Comparison of ENCODE assay signal across 17 cellular contexts in the genomic region with DNA sequence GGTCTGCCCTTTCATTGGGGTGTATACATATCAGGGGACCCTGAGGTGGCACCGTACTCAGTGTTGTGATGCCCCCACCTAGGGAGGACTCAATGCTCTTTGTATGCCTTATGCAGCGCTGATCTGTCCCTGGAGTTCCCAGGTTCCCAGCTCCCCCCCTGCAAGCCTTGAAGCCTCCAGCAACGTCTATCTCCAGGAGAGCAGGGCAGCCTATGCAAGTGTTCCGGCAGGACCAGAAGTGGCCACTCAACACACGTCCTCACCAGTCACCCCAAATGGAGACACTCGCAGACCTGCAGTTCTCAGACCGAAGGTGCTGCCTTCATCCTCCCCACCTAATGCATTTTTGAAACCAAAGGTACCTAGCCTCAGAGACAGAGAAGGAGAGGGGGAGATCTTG. TPM values are rescaled to one million over a fixed set of nuclear protein-coding genes. Genes with fewer than 3 reads are reported as not detected.
DNase-seq lines count a peak whose midpoint lies in the region; ATAC-seq and TF ChIP-seq lines count a peak whose summit lies in the region.
"Had no signal": no experiment of that assay in that cellular context is flagged by ENCODE, and none has a peak within 500 bp of the region (broad histone marks: within the 10 kb centered on the region; RNA-seq: fewer than 3 reads in every experiment).

No MANE protein-coding gene starts in this region.

- no peak overlapping the region for H3K4me3 ChIP-seq in dorsolateral prefrontal cortex
- H3K4me3 ChIP-seq in CD8-positive, alpha-beta T cell (ENCODE audit: low read depth, low read length): no peak overlapping the region
- H3K4me3 ChIP-seq: A549; BLaER1 treated with 17β-estradiol and CSF1 and Interleukin-3, amounts not matched to agents 10 nM and 100 nM had no signal

- DNase-seq in chondrocyte (ENCODE audit: low spot score) (peak; percentile 42), dorsolateral prefrontal cortex (no peak), NCI-H2107 treated with DMSO at 0.1 percent for 48 hours (lab: John Stamatoyannopoulos, UW; ENCODE audit: unreplicated experiment) (no peak), COLO668 (lab: John Stamatoyannopoulos, UW; ENCODE audit: unreplicated experiment) (no peak)
- DNase-seq in CD8-positive, alpha-beta T cell: no peak
- DNase-seq: 8988T; AML-193; Caco-2; Calu3; CD4-positive, alpha-beta T cell; CD8-positive, alpha-beta memory T cell; DMS79 treated with DMSO at 0.1 percent for 48 hours; GF-D8 had no signal

- no peaks in the 10 kb centered on the region for H3K36me3 Mint-ChIP-seq in chondrocyte (ENCODE audit: low read depth)
- no peaks in the 10 kb centered on the region for H3K36me3 Mint-ChIP-seq in CD8-positive, alpha-beta T cell
- H3K36me3 Mint-ChIP-seq: CD8-positive, alpha-beta memory T cell had no signal

- H3K4me3 Mint-ChIP-seq in chondrocyte (ENCODE audit: unreplicated experiment): no peak overlapping the region
- H3K4me3 Mint-ChIP-seq in CD8-positive, alpha-beta T cell: no peak overlapping the region
- H3K4me3 Mint-ChIP-seq: B cell; CD4-positive, alpha-beta T cell; CD8-positive, alpha-beta memory T cell had no signal

- no peak for ATAC-seq in CD8-positive, alpha-beta T cell
- ATAC-seq: A549 had no signal

- H3K27ac ChIP-seq in dorsolateral prefrontal cortex: peak overlapping the region in 32 of 59 donors; percentile 2 to 89 (median 76)
- H3K27ac ChIP-seq in CD8-positive, alpha-beta T cell (ENCODE audit: low read depth, low read length): no peak overlapping the region
- H3K27ac ChIP-seq: A549; BLaER1 treated with 17β-estradiol and CSF1 and Interleukin-3, amounts not matched to agents 10 nM and 100 nM; C4-2B had no signal

- TF ChIP-seq CTCF in chondrocyte (IDR thresholded peaks at IDR 0.05): no peak
- TF ChIP-seq CTCF in dorsolateral prefrontal cortex (IDR thresholded peaks at IDR 0.05 in 54 of 56, conservative IDR thresholded peaks at IDR 0.05 in 2 of 56; ENCODE audit: low read depth in 1 of 56, partially characterized antibody in 56 of 56): no peak
- no peak for TF ChIP-seq CTCF in CD8-positive, alpha-beta T cell (IDR thresholded peaks at IDR 0.05)

- H3K9me3 Mint-ChIP-seq in chondrocyte (ENCODE audit: low read depth): no peaks in the 10 kb centered on the region
- no peaks in the 10 kb centered on the region for H3K9me3 Mint-ChIP-seq in CD8-positive, alpha-beta T cell
- H3K9me3 Mint-ChIP-seq: CD4-positive, alpha-beta T cell; CD8-positive, alpha-beta memory T cell had no signal

- H3K4me1 Mint-ChIP-seq in chondrocyte (ENCODE audit: low read depth): peaks cover 7% of the 10 kb centered on the region
- no peaks in the 10 kb centered on the region for H3K4me1 Mint-ChIP-seq in CD8-positive, alpha-beta T cell (ENCODE audit: low read depth)
- H3K4me1 Mint-ChIP-seq: B cell; CD8-positive, alpha-beta memory T cell had no signal

- no peaks in the 10 kb centered on the region for H3K36me3 ChIP-seq in CD8-positive, alpha-beta T cell (ENCODE audit: insufficient read depth, low read length)
- H3K36me3 ChIP-seq: BLaER1 treated with 17β-estradiol and CSF1 and Interleukin-3, amounts not matched to agents 10 nM and 100 nM had no signal

- peaks cover 38% of the 10 kb centered on the region for H3K27me3 Mint-ChIP-seq in chondrocyte (ENCODE audit: low read depth)
- H3K27me3 Mint-ChIP-seq in CD8-positive, alpha-beta T cell (ENCODE audit: low read depth): peaks cover 2% of the 10 kb centered on the region

- no peaks in the 10 kb centered on the region for H3K27me3 ChIP-seq in dorsolateral prefrontal cortex
- no peaks in the 10 kb centered on the region for H3K27me3 ChIP-seq in CD8-positive, alpha-beta T cell (ENCODE audit: insufficient read depth, low read length)

- H3K9me3 ChIP-seq in CD8-positive, alpha-beta T cell (ENCODE audit: low read length): no peaks in the 10 kb centered on the region
- H3K9me3 ChIP-seq: A549; BLaER1 treated with 17β-estradiol and CSF1 and Interleukin-3, amounts not matched to agents 10 nM and 100 nM; Caco-2 had no signal

- CTCF ChIA-PET in CD8-positive, alpha-beta T cell (lab: Charles Lee): no interaction called here

- intact Hi-C loops in dorsolateral prefrontal cortex (cut with DNase I): no loop called here
- intact Hi-C loops in CD8-positive, alpha-beta T cell (cut with DNase I, micrococcal nuclease): no loop called here

- H3K27ac Mint-ChIP-seq in chondrocyte (ENCODE audit: unreplicated experiment): no peak overlapping the region
- no peak overlapping the region for H3K27ac Mint-ChIP-seq in CD8-positive, alpha-beta T cell
- H3K27ac Mint-ChIP-seq: B cell; CD4-positive, alpha-beta T cell; CD8-positive, alpha-beta memory T cell had no signal

- no peaks in the 10 kb centered on the region for H3K4me1 ChIP-seq in CD8-positive, alpha-beta T cell (ENCODE audit: insufficient read depth, low read length)
- H3K4me1 ChIP-seq: A549, Caco-2 had no signal

- POLR2A ChIA-PET in CD8-positive, alpha-beta T cell (lab: Charles Lee): no interaction called here

RNA-seq across cellular contexts. Expression of a gene that starts 25.2 kb away (rescaled TPM):
- not detected in 3 replicates for total RNA-seq in chondrocyte
- total RNA-seq in dorsolateral prefrontal cortex: 1,000 to 10,000 TPM in 1 of 120 experiments, 100 to 1,000 TPM in 115, 10 to 100 TPM in 4; 87.4 to 1,120 (median 263) TPM
- not detected for total RNA-seq in CD8-positive, alpha-beta T cell
- total RNA-seq: B cell; Caco-2; Calu3; CD4-positive, alpha-beta T cell; CD8-positive, alpha-beta memory T cell had no signal

Comparison
In these comparisons a context has a peak if more than half of its experiments do, and no peak if none do; other contexts are left out.
1. RNA of a gene that starts 25.2 kb away (total RNA-seq): 87.4 to 1,120 TPM in dorsolateral prefrontal cortex; not detected in chondrocyte and not detected in CD8-positive, alpha-beta T cell; every median in the first group is over 10 times any median in the second.